In genomic region chrX:53280703-53281320, GRCh38 we compare ENCODE assay signal across 8 cellular contexts. TPM values are rescaled to one million over a fixed set of nuclear protein-coding genes. Genes with fewer than 3 reads are reported as not detected.
DNase-seq lines count a peak whose midpoint lies in the region; ATAC-seq and TF ChIP-seq lines count a peak whose summit lies in the region.

No MANE protein-coding gene starts in this region.

- no peaks in the 10 kb centered on the region for H3K36me3 ChIP-seq in CD8-positive, alpha-beta memory T cell (ENCODE audit: insufficient read depth, low read length)
- no peaks in the 10 kb centered on the region for H3K36me3 ChIP-seq in psoas muscle (ENCODE audit: insufficient read depth in 1 of 2, low read depth in 1 of 2)

- peaks cover 0 to 13% of the 10 kb centered on the region in 2 donors for H3K27me3 Mint-ChIP-seq in CD8-positive, alpha-beta memory T cell
- peaks cover 3% of the 10 kb centered on the region for H3K27me3 Mint-ChIP-seq in activated naive CD8-positive, alpha-beta T cell treated with anti-CD3 and anti-CD28 coated beads for 36 hours

- no peaks in the 10 kb centered on the region for H3K36me3 Mint-ChIP-seq in CD8-positive, alpha-beta memory T cell
- H3K36me3 Mint-ChIP-seq in activated naive CD8-positive, alpha-beta T cell treated with anti-CD3 and anti-CD28 coated beads for 36 hours = no peaks in the 10 kb centered on the region

- TF ChIP-seq CTCF in psoas muscle (IDR thresholded peaks at IDR 0.05) = no peak

- peaks cover 0 to 3% (median 0%) of the 10 kb centered on the region in 5 donors for H3K9me3 Mint-ChIP-seq in CD8-positive, alpha-beta memory T cell
- no peaks in the 10 kb centered on the region for H3K9me3 Mint-ChIP-seq in activated naive CD8-positive, alpha-beta T cell treated with anti-CD3 and anti-CD28 coated beads for 36 hours

- peak; percentile 79 for ATAC-seq in SK-N-SH treated with all-trans-retinoic acid at 6 μM for 48 hours
- peak; percentile 66 to 76 (median 71) for ATAC-seq in psoas muscle
- no peak for ATAC-seq in GM18502 (IDR thresholded peaks at IDR 0.05; ENCODE audit: poor library complexity, unreplicated experiment)

- H3K27ac Mint-ChIP-seq in CD8-positive, alpha-beta memory T cell = no peak overlapping the region
- H3K27ac Mint-ChIP-seq in activated naive CD8-positive, alpha-beta T cell treated with anti-CD3 and anti-CD28 coated beads for 36 hours = no peak overlapping the region

- no peak overlapping the region for H3K4me3 ChIP-seq in CD8-positive, alpha-beta memory T cell (ENCODE audit: low read length)
- peak overlapping the region; percentile 63 for H3K4me3 ChIP-seq in psoas muscle

- intact Hi-C loops in psoas muscle (cut with DNase I) = loop anchor here (5.0 to 10.0 kb wide), 3 partner anchors 51 to 199 kb away; partner anchors contain the start of genes HSD17B10 (in 1 of the 2) and TSPYL2 (in 1 of the 2)

- WGBS in psoas muscle, 3 donors = 11 to 26% (median 18%) methylated on average over 5 to 9 of the region's 9 CpGs

- no peaks in the 10 kb centered on the region for H3K4me1 ChIP-seq in CD8-positive, alpha-beta memory T cell (ENCODE audit: insufficient read depth, low read length)
- H3K4me1 ChIP-seq in psoas muscle = peaks cover 14% of the 10 kb centered on the region

- peak overlapping the region; percentile 9 for H3K27ac ChIP-seq in CD8-positive, alpha-beta memory T cell (ENCODE audit: low read depth, low read length)
- H3K27ac ChIP-seq in psoas muscle = peak overlapping the region; percentile 85

- H3K9me3 ChIP-seq in CD8-positive, alpha-beta memory T cell (ENCODE audit: low read length) = no peaks in the 10 kb centered on the region
- no peaks in the 10 kb centered on the region for H3K9me3 ChIP-seq in psoas muscle

- H3K4me1 Mint-ChIP-seq in CD8-positive, alpha-beta memory T cell = peaks cover 12 to 18% (median 12%) of the 10 kb centered on the region in 3 donors
- H3K4me1 Mint-ChIP-seq in activated naive CD8-positive, alpha-beta T cell treated with anti-CD3 and anti-CD28 coated beads for 36 hours = peaks cover 12% of the 10 kb centered on the region

- CTCF ChIA-PET in CD8-positive, alpha-beta memory T cell (lab: Charles Lee) = interaction anchor here (1.0 kb wide), 1 partner anchor 37 kb away, joined by 3 read pairs; no protein-coding TSS in a partner anchor
- CTCF ChIA-PET in HEK293T (lab: Yijun Ruan, JAX) = interaction anchor here (1.0 to 2.0 kb wide), 4 partner anchors 13 to 201 kb away, joined by 3 to 5 read pairs (median 4); no protein-coding TSS in a partner anchor

- H3K27me3 ChIP-seq in CD8-positive, alpha-beta memory T cell (ENCODE audit: insufficient read depth, low read length, poor library complexity, severe bottlenecking) = no peaks in the 10 kb centered on the region
- H3K27me3 ChIP-seq in psoas muscle (ENCODE audit: insufficient read depth in 3 of 3, low read length in 2 of 3) = peaks cover 0 to 11% (median 0%) of the 10 kb centered on the region in 3 donors

- no peak for DNase-seq in CD8-positive, alpha-beta memory T cell
- peak; percentile 53 for DNase-seq in glomerular visceral epithelial cell (ENCODE audit: extremely low spot score)
- peak; percentile 75 to 83 for DNase-seq in psoas muscle
- no peak for DNase-seq in HEK293T (ENCODE audit: extremely low spot score)
- DNase-seq in activated naive CD8-positive, alpha-beta T cell treated with anti-CD3 and anti-CD28 coated beads for 36 hours = no peak
- no peak for DNase-seq in NCI-H2171 treated with DMSO at 0.1 percent for 48 hours (lab: John Stamatoyannopoulos, UW)

- POLR2A ChIA-PET in CD8-positive, alpha-beta memory T cell (lab: Charles Lee) = interaction anchor here (0.5 kb wide), 1 partner anchor 731 kb away, joined by 9 read pairs; no protein-coding TSS in a partner anchor
- POLR2A ChIA-PET in HEK293T (lab: Yijun Ruan, JAX) = interaction anchor here (0.5 to 1.6 kb wide), 9 partner anchors 8 to 209 kb away, joined by 3 to 13 read pairs (median 3); partner anchors contain the start of genes KDM5C, RIBC1 and SMC1A

- no peak overlapping the region for H3K4me3 Mint-ChIP-seq in CD8-positive, alpha-beta memory T cell
- H3K4me3 Mint-ChIP-seq in activated naive CD8-positive, alpha-beta T cell treated with anti-CD3 and anti-CD28 coated beads for 36 hours = no peak overlapping the region

TF ChIP-seq in SK-N-SH treated with all-trans-retinoic acid at 6 μM for 48 hours, 23 proteins besides CTCF, POLR2A, EP300 and RAD21 (continues in another document):
- no peak for TF ChIP-seq BACH2 (CRISPR knock-in tag; IDR thresholded peaks at IDR 0.05; ENCODE audit: borderline replicate concordance)
- TF ChIP-seq CREB5 (CRISPR knock-in tag; IDR thresholded peaks at IDR 0.05; ENCODE audit: low read depth) = no peak
- no peak for TF ChIP-seq ZFP30 (CRISPR knock-in tag; IDR thresholded peaks at IDR 0.05)
- TF ChIP-seq OSR1 (CRISPR knock-in tag; IDR thresholded peaks at IDR 0.05) = no peak
- no peak for TF ChIP-seq CSRNP3 (CRISPR knock-in tag; IDR thresholded peaks at IDR 0.05)
- TF ChIP-seq ZNF8 (CRISPR knock-in tag; IDR thresholded peaks at IDR 0.05) = no peak
- no peak for TF ChIP-seq PPARA (CRISPR knock-in tag; IDR thresholded peaks at IDR 0.05; ENCODE audit: borderline replicate concordance)

TF ChIP-seq in HEK293T, 16 proteins besides CTCF, POLR2A, EP300 and RAD21:
- TF ChIP-seq L3MBTL2 (conservative IDR thresholded peaks at IDR 0.05) (no peak), FOXK2 (IDR thresholded peaks at IDR 0.05) (no peak), FOXA1 (IDR thresholded peaks at IDR 0.05) (no peak), NFRKB (IDR thresholded peaks at IDR 0.05) (no peak), PKNOX1 (IDR thresholded peaks at IDR 0.05) (no peak), SP1 (IDR thresholded peaks at IDR 0.05) (no peak), HDGF (IDR thresholded peaks at IDR 0.05; ENCODE audit: borderline replicate concordance) (no peak)

RNA-seq across cellular contexts. Expression of gene IQSEC2, which starts 0.6 kb away (rescaled TPM):
- total RNA-seq in CD8-positive, alpha-beta memory T cell = under 1 TPM; 0.29 to 0.96 TPM
- 0.35 TPM for polyA plus RNA-seq in CD8-positive, alpha-beta memory T cell
- total RNA-seq in psoas muscle = 10 to 100 TPM; 38.8 to 63.8 (median 47.5) TPM
- polyA plus RNA-seq in psoas muscle = 10 to 100 TPM in 2 of 3 donors, 1 to 10 TPM in 1; 8.2 to 41.5 (median 32.3) TPM
- under 1 TPM; 0.20 to 0.21 TPM for total RNA-seq in activated naive CD8-positive, alpha-beta T cell treated with anti-CD3 and anti-CD28 coated beads for 36 hours

RNA-seq across cellular contexts. Expression of gene KDM5C, which starts 55.8 kb away (rescaled TPM):
- 10 to 100 TPM; 85.3 to 86.4 TPM for total RNA-seq in CD8-positive, alpha-beta memory T cell
- polyA plus RNA-seq in CD8-positive, alpha-beta memory T cell = 39.1 TPM
- 100 to 1,000 TPM in 2 of 4 donors, 10 to 100 TPM in 2; 62.2 to 119 (median 96.0) TPM for total RNA-seq in psoas muscle
- polyA plus RNA-seq in psoas muscle = 10 to 100 TPM; 22.4 to 52.9 (median 36.1) TPM
- 10 to 100 TPM; 78.1 to 78.4 TPM for total RNA-seq in activated naive CD8-positive, alpha-beta T cell treated with anti-CD3 and anti-CD28 coated beads for 36 hours

Comparison
In these comparisons a context has a peak if more than half of its experiments do, and no peak if none do; other contexts are left out.
1. DNase-seq: peak in glomerular visceral epithelial cell (single experiment) and psoas muscle (2 of 2); none in CD8-positive, alpha-beta memory T cell (0 of 5), HEK293T (single experiment), activated naive CD8-positive, alpha-beta T cell treated with anti-CD3 and anti-CD28 coated beads for 36 hours (single experiment) and NCI-H2171 treated with DMSO at 0.1 percent for 48 hours (single experiment).
2. RNA of gene IQSEC2, which starts 0.6 kb away (total RNA-seq): 38.8 to 63.8 TPM in psoas muscle; 0.29 to 0.96 TPM in CD8-positive, alpha-beta memory T cell and 0.20 to 0.21 TPM in activated naive CD8-positive, alpha-beta T cell treated with anti-CD3 and anti-CD28 coated beads for 36 hours; every median in the first group is over 10 times any median in the second.